In the genomic region with DNA sequence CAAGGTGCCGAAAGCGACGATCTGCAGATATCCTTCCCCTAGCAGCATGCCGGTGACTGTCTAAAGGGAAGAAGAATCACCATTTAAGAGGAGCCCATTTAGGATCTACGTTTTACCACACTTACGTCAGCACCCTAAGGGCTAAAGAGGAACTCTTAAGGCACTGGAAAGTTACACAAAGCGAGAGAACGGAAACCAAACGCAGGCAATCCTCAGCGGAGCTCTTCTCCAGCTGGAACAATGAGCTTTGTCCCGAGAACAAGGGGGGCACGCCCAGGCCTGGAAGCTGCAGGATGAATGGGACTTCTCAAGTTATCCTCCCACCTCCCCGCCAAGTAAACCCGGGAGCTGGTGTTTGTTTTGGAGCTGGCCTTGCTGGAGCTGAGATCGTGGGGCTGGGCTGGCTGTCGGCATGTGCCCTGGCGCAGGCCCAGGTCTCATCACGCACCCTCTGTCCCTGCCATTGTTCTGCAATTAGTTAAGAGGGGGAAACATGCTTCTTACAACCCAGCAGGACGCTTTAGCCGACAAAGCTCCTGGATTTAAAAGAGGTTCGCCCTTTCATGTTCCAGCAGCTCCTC, we compare ENCODE assay signal across 8 cellular contexts. TPM values are rescaled to one million over a fixed set of nuclear protein-coding genes. Genes with fewer than 3 reads are reported as not detected.
DNase-seq lines count a peak whose midpoint lies in the region; ATAC-seq and TF ChIP-seq lines count a peak whose summit lies in the region.

No MANE protein-coding gene starts in this region.

- 21 to 28% (median 26%) methylated on average over 19 to 21 of the region's 21 CpGs for whole genome bisulfite sequencing in heart left ventricle, 4 donors

- POLR2A ChIA-PET in activated CD4-positive, alpha-beta T cell treated with anti-CD3 and anti-CD28 coated beads for 36 hours (lab: Charles Lee): no interaction called here

- peaks cover 3% of the 10 kb centered on the region for H3K4me1 Mint-ChIP-seq in activated CD4-positive, alpha-beta T cell treated with anti-CD3 and anti-CD28 coated beads for 36 hours

- H3K36me3 Mint-ChIP-seq in activated CD4-positive, alpha-beta T cell treated with anti-CD3 and anti-CD28 coated beads for 36 hours (ENCODE audit: low read depth): no peaks in the 10 kb centered on the region

- no peaks in the 10 kb centered on the region for H3K9me3 ChIP-seq in heart left ventricle

- H3K36me3 ChIP-seq in heart left ventricle: no peaks in the 10 kb centered on the region

- no peaks in the 10 kb centered on the region for H3K9me3 Mint-ChIP-seq in activated CD4-positive, alpha-beta T cell treated with anti-CD3 and anti-CD28 coated beads for 36 hours (ENCODE audit: low read depth)

- H3K27me3 ChIP-seq in heart left ventricle: no peaks in the 10 kb centered on the region

- peak overlapping the region; percentile 54 to 88 (median 79) for H3K27ac ChIP-seq in heart left ventricle

- peaks cover 0 to 51% (median 33%) of the 10 kb centered on the region in 12 donors for H3K4me1 ChIP-seq in heart left ventricle

- peak overlapping the region in 6 of 12 donors; percentile 3 to 28 (median 10) for H3K4me3 ChIP-seq in heart left ventricle

- DNase-seq in HT1080 (ENCODE audit: low read depth): peak; percentile 70
- DNase-seq in SKM-1 (lab: John Stamatoyannopoulos, UW; ENCODE audit: unreplicated experiment): peak; percentile 82
- DNase-seq in heart left ventricle: peak; percentile 85 to 90 (median 86)
- peak; percentile 81 for DNase-seq in sciatic nerve (ENCODE audit: low spot score)
- DNase-seq in activated CD4-positive, alpha-beta T cell treated with anti-CD3 and anti-CD28 coated beads for 36 hours: no peak
- no peak for DNase-seq in T-helper 2 cell
- no peak for DNase-seq in activated effector memory CD4-positive, alpha-beta T cell treated with Interleukin-2 at 50 U/mL for 16 hours

- CTCF ChIA-PET in activated CD4-positive, alpha-beta T cell treated with anti-CD3 and anti-CD28 coated beads for 36 hours (lab: Charles Lee): no interaction called here

- no peak for TF ChIP-seq CTCF in heart left ventricle (IDR thresholded peaks at IDR 0.05)

- no peak overlapping the region for H3K4me3 Mint-ChIP-seq in activated CD4-positive, alpha-beta T cell treated with anti-CD3 and anti-CD28 coated beads for 36 hours

- peak in 1 of 2 donors; percentile 8 for TF ChIP-seq POLR2A in heart left ventricle (IDR thresholded peaks at IDR 0.05)

- peak; percentile 72 to 94 (median 88) for ATAC-seq in heart left ventricle
- ATAC-seq in sciatic nerve: peak; percentile 91
- ATAC-seq in activated CD4-positive, alpha-beta T cell treated with anti-CD3 and anti-CD28 coated beads for 36 hours: no peak
- ATAC-seq in HG03432 (IDR thresholded peaks at IDR 0.05; ENCODE audit: unreplicated experiment): no peak

- peaks cover 4% of the 10 kb centered on the region for H3K27me3 Mint-ChIP-seq in activated CD4-positive, alpha-beta T cell treated with anti-CD3 and anti-CD28 coated beads for 36 hours

- intact Hi-C loops in heart left ventricle (cut with DNase I) (loop anchor here in 6 of 10 donors (2.0 to 5.0 kb wide), 3 partner anchors 34 to 39 kb away; partner anchors contain the start of gene PXDN (in 4 of the 6)), sciatic nerve (cut with DNase I) (no loop called here)
- intact Hi-C loops in activated CD4-positive, alpha-beta T cell treated with anti-CD3 and anti-CD28 coated beads for 36 hours (cut with DNase I, micrococcal nuclease): no loop called here

- H3K27ac Mint-ChIP-seq in activated CD4-positive, alpha-beta T cell treated with anti-CD3 and anti-CD28 coated beads for 36 hours: no peak overlapping the region

RNA-seq across cellular contexts. Expression of gene PXDN, which starts 36.5 kb away (rescaled TPM):
- 0.40 and 0.88 TPM in 2 replicates for total RNA-seq in HT1080 (2014; rRNA removed; shearing (Covaris generic))
- 4.6 and 7.6 TPM in 2 replicates for polyA plus RNA-seq in HT1080 (2015; cell fraction: cytosol; rRNA removed)
- polyA plus RNA-seq in HT1080 (2015; cell fraction: nucleus; rRNA removed): 23.3 and 23.8 TPM in 2 replicates
- total RNA-seq in heart left ventricle (10 to 100 TPM; 13.9 to 83.7 (median 28.3) TPM), sciatic nerve (38.1 TPM)
- 10 to 100 TPM in 1 of 2 donors, 1 to 10 TPM in 1; 5.9 to 28.2 TPM for polyA plus RNA-seq in heart left ventricle
- total RNA-seq in activated CD4-positive, alpha-beta T cell treated with anti-CD3 and anti-CD28 coated beads for 36 hours: under 1 TPM; 0.37 to 0.81 TPM

Comparison
In these comparisons a context has a peak if more than half of its experiments do, and no peak if none do; other contexts are left out.
1. DNase-seq: peak in HT1080 (single experiment), SKM-1 (single experiment), heart left ventricle (5 of 5) and sciatic nerve (single experiment); none in activated CD4-positive, alpha-beta T cell treated with anti-CD3 and anti-CD28 coated beads for 36 hours (single experiment), T-helper 2 cell (0 of 5) and activated effector memory CD4-positive, alpha-beta T cell treated with Interleukin-2 at 50 U/mL for 16 hours (single experiment).
2. ATAC-seq: peak in heart left ventricle (4 of 4) and sciatic nerve (single experiment); none in activated CD4-positive, alpha-beta T cell treated with anti-CD3 and anti-CD28 coated beads for 36 hours (single experiment) and HG03432 (single experiment).
3. intact Hi-C loops: an anchor here in heart left ventricle (2.0 to 5.0 kb wide); none called in sciatic nerve and activated CD4-positive, alpha-beta T cell treated with anti-CD3 and anti-CD28 coated beads for 36 hours.